ENCODE assay signal across 17 cellular contexts in the genomic region with DNA sequence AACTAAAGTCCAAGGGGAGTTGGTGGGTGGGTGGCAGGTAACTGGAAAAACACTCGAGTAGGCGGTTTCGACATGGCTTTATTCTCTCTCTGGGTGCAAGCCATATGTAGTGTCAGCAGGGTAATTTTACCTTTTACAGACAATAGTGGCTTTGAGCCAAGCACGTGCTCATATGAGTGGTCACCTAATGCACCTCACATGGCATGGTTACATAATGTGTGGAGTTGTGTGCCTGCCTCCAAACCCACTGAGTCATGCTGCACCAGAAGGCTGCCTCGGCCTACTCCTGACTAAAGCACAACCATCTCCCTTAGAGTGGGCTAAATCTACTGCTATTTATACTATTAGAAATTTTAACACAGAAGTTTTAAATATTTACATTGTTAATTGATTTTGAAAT. TPM values are rescaled to one million over a fixed set of nuclear protein-coding genes. Genes with fewer than 3 reads are reported as not detected.
A peak's percentile ranks its signal among the peaks of the same experiment; 100 is the strongest.
DNase-seq lines count a peak whose midpoint lies in the region; ATAC-seq, FAIRE-seq and TF ChIP-seq lines count a peak whose summit lies in the region.
"Had no signal": no experiment of that assay in that cellular context is flagged by ENCODE, and none has a peak within 500 bp of the region (broad histone marks: within the 10 kb centered on the region; RNA-seq: fewer than 3 reads in every experiment).

No MANE protein-coding gene starts in this region.

- H4K5ac ChIP-seq in IMR-90 (ENCODE audit: low read depth, low read length), result no peak overlapping the region

- H3K79me2 ChIP-seq in astrocyte (ENCODE audit: insufficient read depth, low read length), result no peaks in the 10 kb centered on the region

- POLR2A ChIA-PET in IMR-90 (lab: Charles Lee; ENCODE audit: unreplicated experiment), result no interaction called here
- POLR2A ChIA-PET in activated CD4-positive, alpha-beta T cell treated with anti-CD3 and anti-CD28 coated beads, Interleukin-2, amount 10 ng/mL, durations not matched to agents 7 days and 5 days (lab: Charles Lee), result no interaction called here

- CTCF ChIA-PET in IMR-90 (lab: Yijun Ruan, JAX), result no interaction called here
- CTCF ChIA-PET in activated CD4-positive, alpha-beta T cell treated with anti-CD3 and anti-CD28 coated beads, Interleukin-2, amount 10 ng/mL, durations not matched to agents 7 days and 5 days (lab: Charles Lee), result interaction anchor here (2.4 kb wide), 1 partner anchor 16 kb away, joined by 9 read pairs; a partner anchor contains a TSS

- dilution Hi-C loops in IMR-90 (cut with HindIII; ENCODE audit: low sequenced_read_pairs, unreplicated experiment), result no loop called here

- no peak overlapping the region for H3K27ac Mint-ChIP-seq in astrocyte (ENCODE audit: unreplicated experiment)
- no peak overlapping the region for H3K27ac Mint-ChIP-seq in activated CD4-positive, alpha-beta T cell treated with anti-CD3 and anti-CD28 coated beads, Interleukin-2, amount 10 ng/mL, durations not matched to agents 7 days and 5 days
- H3K27ac Mint-ChIP-seq: CD14-positive monocyte, HFFc6, nephron, T-cell had no signal

- H2BK120ac ChIP-seq in IMR-90 (ENCODE audit: low read depth, low read length), result no peak overlapping the region

- H2AFZ ChIP-seq in IMR-90 (replicated peaks; ENCODE audit: low read length, poor library complexity) (no peak overlapping the region), astrocyte (ENCODE audit: low read depth, low read length) (peak overlapping the region; percentile 26)

- H3K56ac ChIP-seq in IMR-90 (ENCODE audit: extremely low read depth, insufficient read depth, low read length), result no peak overlapping the region

- H3K36me3 ChIP-seq in IMR-90 (ENCODE audit: control insufficient read depth, insufficient read depth, low read length), result no peaks in the 10 kb centered on the region
- H3K36me3 ChIP-seq in astrocyte (ENCODE audit: insufficient read depth, low read length), result no peaks in the 10 kb centered on the region

- 80% methylated on average over 1 of the region's 5 CpGs; no CpG with 5 or more reads in 1 of the 2 experiments for WGBS in IMR-90 (ENCODE audit: extremely low coverage in 2 of 2, insufficient read length in 1 of 2), 2 experiments

- TF ChIP-seq RAD21 in IMR-90 (IDR thresholded peaks at IDR 0.05; ENCODE audit: low read length), result no peak

- no peak overlapping the region for H3K4me2 ChIP-seq in IMR-90 (ENCODE audit: low read depth, low read length)
- H3K4me2 ChIP-seq in astrocyte (ENCODE audit: low read length), result no peak overlapping the region

- H3K27me3 ChIP-seq in IMR-90 (ENCODE audit: control insufficient read depth, insufficient read depth, low read length), result peaks cover 13% of the 10 kb centered on the region
- H3K27me3 ChIP-seq in astrocyte (ENCODE audit: insufficient read depth, low read length), result peaks cover under 1% of the 10 kb centered on the region

- TF ChIP-seq CTCF in IMR-90 (conservative IDR thresholded peaks at IDR 0.05; ENCODE audit: low read depth, low read length), result no peak
- TF ChIP-seq CTCF in astrocyte (IDR thresholded peaks at IDR 0.05; ENCODE audit: insufficient read depth, low read depth, low read length), result no peak

- H3K9me3 Mint-ChIP-seq in astrocyte (ENCODE audit: unreplicated experiment), result no peaks in the 10 kb centered on the region
- H3K9me3 Mint-ChIP-seq in activated CD4-positive, alpha-beta T cell treated with anti-CD3 and anti-CD28 coated beads, Interleukin-2, amount 10 ng/mL, durations not matched to agents 7 days and 5 days, result no peaks in the 10 kb centered on the region
- H3K9me3 Mint-ChIP-seq: HFFc6, nephron, T-cell had no signal

- FAIRE-seq in astrocyte (lab: Jason Lieb, UNC), result no peak

- no peak overlapping the region for H3K23ac ChIP-seq in IMR-90 (ENCODE audit: low read depth, low read length)

- no peak overlapping the region for H3K18ac ChIP-seq in IMR-90 (ENCODE audit: low read depth, low read length)

- no peak overlapping the region for H4K8ac ChIP-seq in IMR-90 (ENCODE audit: low read depth in 2 of 2, low read length in 2 of 2)

- H3K36me3 Mint-ChIP-seq in astrocyte (ENCODE audit: low read depth, unreplicated experiment), result no peaks in the 10 kb centered on the region
- H3K36me3 Mint-ChIP-seq in activated CD4-positive, alpha-beta T cell treated with anti-CD3 and anti-CD28 coated beads, Interleukin-2, amount 10 ng/mL, durations not matched to agents 7 days and 5 days (ENCODE audit: low read depth), result no peaks in the 10 kb centered on the region
- H3K36me3 Mint-ChIP-seq: CD14-positive monocyte, T-cell had no signal

- in situ Hi-C loops in IMR-90 (cut with MboI; ENCODE audit: low sequenced_read_pairs), result no loop called here

- no peak overlapping the region for H3K4me3 Mint-ChIP-seq in astrocyte (ENCODE audit: unreplicated experiment)
- no peak overlapping the region for H3K4me3 Mint-ChIP-seq in activated CD4-positive, alpha-beta T cell treated with anti-CD3 and anti-CD28 coated beads, Interleukin-2, amount 10 ng/mL, durations not matched to agents 7 days and 5 days
- H3K4me3 Mint-ChIP-seq: CD14-positive monocyte, HFFc6, nephron, T-cell had no signal

- no peaks in the 10 kb centered on the region for H3K4me1 ChIP-seq in IMR-90 (ENCODE audit: control insufficient read depth, insufficient read depth, low read length)
- no peaks in the 10 kb centered on the region for H3K4me1 ChIP-seq in astrocyte (ENCODE audit: insufficient read depth, low read length)

- no peak overlapping the region for H3K4me3 ChIP-seq in IMR-90 (ENCODE audit: insufficient read depth, low read depth, low read length)
- no peak overlapping the region for H3K4me3 ChIP-seq in astrocyte (ENCODE audit: insufficient read depth, low read depth, low read length)
- H3K4me3 ChIP-seq: skin epidermis had no signal

- no peak overlapping the region for H3K14ac ChIP-seq in IMR-90 (replicated peaks; ENCODE audit: low read depth, low read length)

- peak overlapping the region; percentile 28 for H2AK9ac ChIP-seq in IMR-90 (replicated peaks; ENCODE audit: low read depth, low read length, poor library complexity)

- H3K27me3 Mint-ChIP-seq in astrocyte (ENCODE audit: low read depth, unreplicated experiment), result peaks cover 3% of the 10 kb centered on the region
- peaks cover 3% of the 10 kb centered on the region for H3K27me3 Mint-ChIP-seq in activated CD4-positive, alpha-beta T cell treated with anti-CD3 and anti-CD28 coated beads, Interleukin-2, amount 10 ng/mL, durations not matched to agents 7 days and 5 days
- H3K27me3 Mint-ChIP-seq: T-cell had no signal

- H3K9ac ChIP-seq in IMR-90 (ENCODE audit: low read depth, low read length), result no peak overlapping the region
- H3K9ac ChIP-seq in astrocyte (ENCODE audit: low read length), result no peak overlapping the region

- no peak overlapping the region for H2AK5ac ChIP-seq in IMR-90 (ENCODE audit: low read depth, low read length)

- H3K79me1 ChIP-seq in IMR-90 (ENCODE audit: low read depth in 1 of 2, low read length in 2 of 2), result no peaks in the 10 kb centered on the region

- H2BK20ac ChIP-seq in IMR-90 (ENCODE audit: low read depth, low read length), result no peak overlapping the region

- intact Hi-C loops in IMR-90 (cut with micrococcal nuclease), result no loop called here

- no peak overlapping the region for H3K4ac ChIP-seq in IMR-90 (ENCODE audit: low read depth, low read length)

- H2BK5ac ChIP-seq in IMR-90 (ENCODE audit: low read depth, low read length, poor library complexity, severe bottlenecking), result no peak overlapping the region

- no peaks in the 10 kb centered on the region for H4K20me1 ChIP-seq in IMR-90 (ENCODE audit: insufficient read depth, low read length)
- no peaks in the 10 kb centered on the region for H4K20me1 ChIP-seq in astrocyte (ENCODE audit: insufficient read depth, low read length)

- no peak for TF ChIP-seq POLR2A in IMR-90 (IDR thresholded peaks at IDR 0.05; ENCODE audit: low read depth, low read length)

- DNase-seq in Daoy (ENCODE audit: low read depth), result peak; percentile 51
- peak; percentile 34 for DNase-seq in IMR-90
- DNase-seq in astrocyte (ENCODE audit: low read depth), result peak; percentile 39
- DNase-seq in lung microvascular endothelial cell (ENCODE audit: low read depth in 2 of 2), result peak; percentile 65 to 83
- DNase-seq in activated CD4-positive, alpha-beta T cell treated with anti-CD3 and anti-CD28 coated beads, Interleukin-2, amount 10 ng/mL, durations not matched to agents 7 days and 5 days, result no peak
- no peak for DNase-seq in SKM-1 treated with dmso at 0.1 percent for 144 hours (lab: John Stamatoyannopoulos, UW; ENCODE audit: unreplicated experiment)
- DNase-seq: activated CD4-positive, alpha-beta T cell treated with anti-CD3 and anti-CD28 coated beads for 48 hours; activated T-cell treated with anti-CD3 and anti-CD28 coated beads, Interleukin-2, amount 50 U/mL, for 48 hours; glutamatergic neuron; HFFc6; left colon; NCI-H1417 treated with DMSO at 0.1 percent for 48 hours; T-cell had no signal

- H3K9me3 ChIP-seq in IMR-90 (ENCODE audit: control insufficient read depth, insufficient read depth, low read length) (no peaks in the 10 kb centered on the region), astrocyte (ENCODE audit: insufficient read depth, low read depth, low read length) (no peaks in the 10 kb centered on the region)

- no peak for ATAC-seq in IMR-90 (ENCODE audit: low read depth)
- no peak for ATAC-seq in HG02610 (IDR thresholded peaks at IDR 0.05; ENCODE audit: unreplicated experiment)
- ATAC-seq: left colon, T-cell had no signal

- no TSS peak for BruUV-seq in IMR-90 (replicated peaks; lab: Mats Ljungman, UMichigan)

- H3K9me1 ChIP-seq in IMR-90 (ENCODE audit: insufficient read depth, low read length), result no peaks in the 10 kb centered on the region; the same call in 1 of the 2 replicates

- H3K27ac ChIP-seq in IMR-90 (ENCODE audit: insufficient read depth, low read length) (no peak overlapping the region), astrocyte (ENCODE audit: low read depth, low read length) (no peak overlapping the region)

- H3K4me1 Mint-ChIP-seq in astrocyte (ENCODE audit: low read depth, unreplicated experiment), result peaks cover 11% of the 10 kb centered on the region
- H3K4me1 Mint-ChIP-seq in activated CD4-positive, alpha-beta T cell treated with anti-CD3 and anti-CD28 coated beads, Interleukin-2, amount 10 ng/mL, durations not matched to agents 7 days and 5 days, result peaks cover 13% of the 10 kb centered on the region

- H2BK15ac ChIP-seq in IMR-90 (ENCODE audit: low read depth, low read length), result no peak overlapping the region

- no peak overlapping the region for H4K91ac ChIP-seq in IMR-90 (ENCODE audit: insufficient read depth, low read depth, low read length)

RNA-seq across cellular contexts. Expression of a gene that starts 16.5 kb away (rescaled TPM):
- 0.29 TPM in 1 of 2 replicates, not detected in the other for total RNA-seq in Daoy (2014; rRNA removed; shearing (Covaris generic))
- 0.28 and 0.36 TPM in 2 replicates for total RNA-seq in IMR-90 (2012; rRNA removed)
- polyA plus RNA-seq in IMR-90 (2012; rRNA removed), result 0.16 and 0.29 TPM in 2 replicates
- 0.09 and 0.12 TPM in 2 replicates for polyA plus RNA-seq in IMR-90 (2012; cell fraction: cytosol; rRNA removed)
- polyA plus RNA-seq in IMR-90 (2012; cell fraction: nucleus; rRNA removed; ENCODE audit: low replicate concordance), result 0.05 and 0.31 TPM in 2 replicates
- 0.17 TPM in 1 of 2 replicates, not detected in the other for total RNA-seq in astrocyte
- 0.40 and 2.6 TPM in 2 replicates for total RNA-seq in lung microvascular endothelial cell
- 1 to 10 TPM; 5.3 to 5.8 TPM for total RNA-seq in activated CD4-positive, alpha-beta T cell treated with anti-CD3 and anti-CD28 coated beads, Interleukin-2, amount 10 ng/mL, durations not matched to agents 7 days and 5 days

RNA-seq across cellular contexts. Expression of a gene that starts 41.1 kb away (rescaled TPM):
- total RNA-seq in Daoy (2014; rRNA removed; shearing (Covaris generic)), result not detected in 2 replicates
- total RNA-seq in IMR-90 (2012; rRNA removed) (not detected in 2 replicates), astrocyte (not detected in 2 replicates), lung microvascular endothelial cell (under 0.01 and 0.22 TPM in 2 replicates)
- polyA plus RNA-seq in IMR-90 (2012; rRNA removed), result 0.04 TPM in 1 of 2 replicates, not detected in the other
- polyA plus RNA-seq in IMR-90 (2012; cell fraction: cytosol; rRNA removed), result not detected in 2 replicates
- 0.14 TPM in 1 of 2 replicates, not detected in the other for polyA plus RNA-seq in IMR-90 (2012; cell fraction: nucleus; rRNA removed; ENCODE audit: low replicate concordance)
- not detected for total RNA-seq in activated CD4-positive, alpha-beta T cell treated with anti-CD3 and anti-CD28 coated beads, Interleukin-2, amount 10 ng/mL, durations not matched to agents 7 days and 5 days
- polyA plus RNA-seq: CD14-positive monocyte had no signal

RNA-seq across cellular contexts. Expression of a gene that starts 52.8 kb away (rescaled TPM):
- not detected in 2 replicates for total RNA-seq in Daoy (2014; rRNA removed; shearing (Covaris generic))
- not detected in 2 replicates for total RNA-seq in IMR-90 (2012; rRNA removed)
- polyA plus RNA-seq in IMR-90 (2012; rRNA removed), result not detected in 2 replicates
- not detected in 2 replicates for polyA plus RNA-seq in IMR-90 (2012; cell fraction: cytosol; rRNA removed)
- polyA plus RNA-seq in IMR-90 (2012; cell fraction: nucleus; rRNA removed; ENCODE audit: low replicate concordance), result not detected in 2 replicates
- not detected in 2 replicates for total RNA-seq in astrocyte
- total RNA-seq in lung microvascular endothelial cell, result not detected in 2 replicates
- 10 to 100 TPM; 21.6 to 25.2 TPM for total RNA-seq in activated CD4-positive, alpha-beta T cell treated with anti-CD3 and anti-CD28 coated beads, Interleukin-2, amount 10 ng/mL, durations not matched to agents 7 days and 5 days
- total RNA-seq: HFFc6 had no signal

Comparison
In these comparisons a context has a peak if more than half of its experiments do, and no peak if none do; other contexts are left out.
1. DNase-seq: peak in Daoy (single experiment), IMR-90 (single experiment), astrocyte (single experiment) and lung microvascular endothelial cell (2 of 2); none in activated CD4-positive, alpha-beta T cell treated with anti-CD3 and anti-CD28 coated beads, Interleukin-2, amount 10 ng/mL, durations not matched to agents 7 days and 5 days (single experiment) and SKM-1 treated with dmso at 0.1 percent for 144 hours (single experiment).